ENCODE assay signal across 19 cellular contexts in the genomic region with DNA sequence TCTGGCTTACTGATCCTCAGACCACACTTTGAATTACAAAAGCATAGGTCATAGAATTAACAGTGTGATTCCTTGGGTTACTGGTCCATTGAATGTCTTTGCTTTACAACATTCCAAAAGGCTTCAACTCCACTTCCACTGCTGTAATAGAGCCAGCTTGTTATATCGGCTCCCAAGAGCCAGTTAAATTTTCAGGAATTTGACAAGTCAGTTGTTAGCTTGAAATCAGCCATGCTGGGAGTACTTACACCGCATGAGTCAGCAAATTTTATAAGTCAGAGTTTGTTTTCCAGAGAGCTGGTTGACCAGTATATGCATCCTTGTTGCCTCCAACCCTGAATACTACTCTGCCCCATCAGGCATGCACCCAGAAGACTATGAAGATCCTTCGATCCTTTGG.
DNase-seq lines count a peak whose midpoint lies in the region; ATAC-seq lines count a peak whose summit lies in the region.
"Had no signal": no experiment of that assay in that cellular context is flagged by ENCODE, and none has a peak within 500 bp of the region (broad histone marks: within the 10 kb centered on the region; RNA-seq: fewer than 3 reads in every experiment).

No MANE protein-coding gene starts in this region.

- no peak overlapping the region for H3K9ac ChIP-seq in HUES64 (ENCODE audit: low read depth, low read length)

- no peak overlapping the region for H3K4me3 Mint-ChIP-seq in activated naive CD4-positive, alpha-beta T cell treated with anti-CD3 and anti-CD28 coated beads for 36 hours
- H3K4me3 Mint-ChIP-seq: activated CD4-positive, alpha-beta T cell treated with anti-CD3 and anti-CD28 coated beads for 36 hours; CD4-positive, CD25-positive, alpha-beta regulatory T cell; T-helper 1 cell treated with Interleukin-12 subunit alpha and Interleukin-12 subunit beta and Interleukin-4 antibody, amounts not matched to agents 30 μg/mL and 1 μg/mL, for 36 hours had no signal

- in situ Hi-C loops in Caki2 (cut with HindIII; ENCODE audit: low pct_unique_long_range_greater_than_20kb, low sequenced_read_pairs): no loop called here

- no peak for ATAC-seq in HG03175 (IDR thresholded peaks at IDR 0.05; ENCODE audit: unreplicated experiment)
- ATAC-seq: activated CD4-positive, alpha-beta T cell treated with anti-CD3 and anti-CD28 coated beads for 36 hours; lower lobe of right lung had no signal

- H3K27ac ChIP-seq in HUES64 (ENCODE audit: low read depth, low read length): peak overlapping the region; percentile 58; the same call in 1 of the 2 replicates
- H3K27ac ChIP-seq: lower lobe of right lung, sigmoid colon had no signal

- no peak overlapping the region for H3K27ac Mint-ChIP-seq in activated naive CD4-positive, alpha-beta T cell treated with anti-CD3 and anti-CD28 coated beads for 36 hours
- H3K27ac Mint-ChIP-seq: activated CD4-positive, alpha-beta T cell treated with anti-CD3 and anti-CD28 coated beads for 36 hours; CD4-positive, CD25-positive, alpha-beta regulatory T cell; T-helper 1 cell treated with Interleukin-12 subunit alpha and Interleukin-12 subunit beta and Interleukin-4 antibody, amounts not matched to agents 30 μg/mL and 1 μg/mL, for 36 hours had no signal

- WGBS in HUES64: 56% methylated on average over 3 of the region's 3 CpGs

- no peaks in the 10 kb centered on the region for H3K36me3 Mint-ChIP-seq in activated naive CD4-positive, alpha-beta T cell treated with anti-CD3 and anti-CD28 coated beads for 36 hours (ENCODE audit: low read depth)
- H3K36me3 Mint-ChIP-seq: CD4-positive, CD25-positive, alpha-beta regulatory T cell had no signal

- H3K9me3 ChIP-seq in HUES64 (ENCODE audit: insufficient read depth, low read depth, low read length): no peaks in the 10 kb centered on the region
- H3K9me3 ChIP-seq: lower lobe of right lung, sigmoid colon had no signal

- H3K36me3 ChIP-seq in HUES64 (ENCODE audit: insufficient read depth, low read length): no peaks in the 10 kb centered on the region
- H3K36me3 ChIP-seq: lower lobe of right lung, sigmoid colon had no signal

- peaks cover 1% of the 10 kb centered on the region; the same call in 1 of the 2 replicates for H3K27me3 ChIP-seq in HUES64 (ENCODE audit: insufficient read depth, low read length)

- peaks cover 19% of the 10 kb centered on the region for H3K4me1 ChIP-seq in HUES64 (ENCODE audit: insufficient read depth, low read length)
- H3K4me1 ChIP-seq: lower lobe of right lung, sigmoid colon had no signal

- H3K4me3 ChIP-seq in HUES64 (ENCODE audit: low read length): no peak overlapping the region
- H3K4me3 ChIP-seq: lower lobe of right lung, sigmoid colon had no signal

- peaks cover 15% of the 10 kb centered on the region for H3K27me3 Mint-ChIP-seq in activated naive CD4-positive, alpha-beta T cell treated with anti-CD3 and anti-CD28 coated beads for 36 hours (ENCODE audit: low read depth)
- H3K27me3 Mint-ChIP-seq: CD4-positive, CD25-positive, alpha-beta regulatory T cell had no signal

- H3K4me1 Mint-ChIP-seq in activated naive CD4-positive, alpha-beta T cell treated with anti-CD3 and anti-CD28 coated beads for 36 hours (ENCODE audit: low read depth): no peaks in the 10 kb centered on the region
- H3K4me1 Mint-ChIP-seq: activated CD4-positive, alpha-beta T cell treated with anti-CD3 and anti-CD28 coated beads for 36 hours; CD4-positive, CD25-positive, alpha-beta regulatory T cell had no signal

- intact Hi-C loops in activated naive CD4-positive, alpha-beta T cell treated with anti-CD3 and anti-CD28 coated beads for 36 hours (cut with micrococcal nuclease): no loop called here

- CTCF ChIA-PET in activated naive CD4-positive, alpha-beta T cell treated with anti-CD3 and anti-CD28 coated beads for 36 hours (lab: Charles Lee): no interaction called here

- DNase-seq in Caki2 (ENCODE audit: low read depth): peak; percentile 26
- peak; percentile 34 for DNase-seq in dedifferentiated amniotic fluid mesenchymal stem cell (ENCODE audit: extremely low spot score)
- DNase-seq in myocyte (ENCODE audit: low read depth): peak; percentile 34
- no peak for DNase-seq in activated naive CD4-positive, alpha-beta T cell treated with anti-CD3 and anti-CD28 coated beads for 36 hours
- DNase-seq in NOMO-1 treated with dmso at 0.1 percent for 144 hours (lab: John Stamatoyannopoulos, UW; ENCODE audit: unreplicated experiment): no peak
- DNase-seq in SW 1271 (lab: John Stamatoyannopoulos, UW): no peak
- DNase-seq: activated CD4-positive, alpha-beta T cell treated with anti-CD3 and anti-CD28 coated beads for 36 hours; activated T-cell treated with anti-CD3 and anti-CD28 coated beads, Interleukin-2, amount 50 U/mL, for 48 hours; CD4-positive, CD25-positive, alpha-beta regulatory T cell; GF-D8; head of caudate nucleus; lower lobe of right lung; NCI-H1105; NCI-H446; sigmoid colon; stimulated activated naive CD4-positive, alpha-beta T cell treated with Interleukin-2 at 50 U/mL for 16 hours had no signal

- no peaks in the 10 kb centered on the region for H3K9me3 Mint-ChIP-seq in activated naive CD4-positive, alpha-beta T cell treated with anti-CD3 and anti-CD28 coated beads for 36 hours
- H3K9me3 Mint-ChIP-seq: T-helper 1 cell treated with Interleukin-12 subunit alpha and Interleukin-12 subunit beta and Interleukin-4 antibody, amounts not matched to agents 30 μg/mL and 1 μg/mL, for 36 hours had no signal

Comparison
In these comparisons a context has a peak if more than half of its experiments do, and no peak if none do; other contexts are left out.
1. DNase-seq: peak in Caki2 (single experiment), dedifferentiated amniotic fluid mesenchymal stem cell (single experiment) and myocyte (single experiment); none in activated naive CD4-positive, alpha-beta T cell treated with anti-CD3 and anti-CD28 coated beads for 36 hours (single experiment), NOMO-1 treated with dmso at 0.1 percent for 144 hours (single experiment) and SW 1271 (0 of 2).